Comparison of ENCODE assay signal across 1 cellular context in the genomic region with DNA sequence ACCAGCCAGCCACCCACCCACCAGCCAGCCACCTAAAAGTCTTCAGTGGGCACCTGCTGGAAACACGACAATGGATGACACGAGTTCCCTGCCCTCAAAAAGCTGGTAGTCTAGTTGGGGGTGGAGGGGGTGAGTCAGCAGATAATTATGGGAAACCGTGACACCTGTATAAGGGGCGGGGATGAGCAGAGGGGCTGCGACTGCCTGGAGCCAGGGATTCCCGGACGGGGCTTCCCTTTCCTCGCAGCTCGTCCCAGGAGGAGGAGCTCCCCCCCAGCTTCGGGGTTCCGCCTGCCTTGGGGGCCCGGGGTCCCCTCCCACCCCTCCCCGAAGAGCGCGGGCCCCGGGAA.
TF ChIP-seq lines count a peak whose summit lies in the region.

No MANE protein-coding gene starts in this region.

TF ChIP-seq in HepG2, 621 proteins besides CTCF, POLR2A, EP300 and RAD21:
- TF ChIP-seq MTA1 (CRISPR knock-in tag; IDR thresholded peaks at IDR 0.05; ENCODE audit: borderline replicate concordance): 0 out of 2 replicates have a peak, but pooled peaks have one; percentile 25
- peak; percentile 69 for TF ChIP-seq FOSL2 (CRISPR knock-in tag; IDR thresholded peaks at IDR 0.05)
- TF ChIP-seq, protein P1, sequence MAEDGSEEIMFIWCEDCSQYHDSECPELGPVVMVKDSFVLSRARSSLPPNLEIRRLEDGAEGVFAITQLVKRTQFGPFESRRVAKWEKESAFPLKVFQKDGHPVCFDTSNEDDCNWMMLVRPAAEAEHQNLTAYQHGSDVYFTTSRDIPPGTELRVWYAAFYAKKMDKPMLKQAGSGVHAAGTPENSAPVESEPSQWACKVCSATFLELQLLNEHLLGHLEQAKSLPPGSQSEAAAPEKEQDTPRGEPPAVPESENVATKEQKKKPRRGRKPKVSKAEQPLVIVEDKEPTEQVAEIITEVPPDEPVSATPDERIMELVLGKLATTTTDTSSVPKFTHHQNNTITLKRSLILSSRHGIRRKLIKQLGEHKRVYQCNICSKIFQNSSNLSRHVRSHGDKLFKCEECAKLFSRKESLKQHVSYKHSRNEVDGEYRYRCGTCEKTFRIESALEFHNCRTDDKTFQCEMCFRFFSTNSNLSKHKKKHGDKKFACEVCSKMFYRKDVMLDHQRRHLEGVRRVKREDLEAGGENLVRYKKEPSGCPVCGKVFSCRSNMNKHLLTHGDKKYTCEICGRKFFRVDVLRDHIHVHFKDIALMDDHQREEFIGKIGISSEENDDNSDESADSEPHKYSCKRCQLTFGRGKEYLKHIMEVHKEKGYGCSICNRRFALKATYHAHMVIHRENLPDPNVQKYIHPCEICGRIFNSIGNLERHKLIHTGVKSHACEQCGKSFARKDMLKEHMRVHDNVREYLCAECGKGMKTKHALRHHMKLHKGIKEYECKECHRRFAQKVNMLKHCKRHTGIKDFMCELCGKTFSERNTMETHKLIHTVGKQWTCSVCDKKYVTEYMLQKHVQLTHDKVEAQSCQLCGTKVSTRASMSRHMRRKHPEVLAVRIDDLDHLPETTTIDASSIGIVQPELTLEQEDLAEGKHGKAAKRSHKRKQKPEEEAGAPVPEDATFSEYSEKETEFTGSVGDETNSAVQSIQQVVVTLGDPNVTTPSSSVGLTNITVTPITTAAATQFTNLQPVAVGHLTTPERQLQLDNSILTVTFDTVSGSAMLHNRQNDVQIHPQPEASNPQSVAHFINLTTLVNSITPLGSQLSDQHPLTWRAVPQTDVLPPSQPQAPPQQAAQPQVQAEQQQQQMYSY (CRISPR knock-in tag; IDR thresholded peaks at IDR 0.05): peak; percentile 81; the same call in 1 of the 2 replicates
- peak; percentile 89 for TF ChIP-seq NFE2L2 (IDR thresholded peaks at IDR 0.05; ENCODE audit: low read length)
- TF ChIP-seq MAFK (conservative IDR thresholded peaks at IDR 0.05 in 1 of 2, IDR thresholded peaks at IDR 0.05 in 1 of 2; ENCODE audit: low read length in 2 of 2): peak; percentile 35 to 67
- TF ChIP-seq NFE2 (CRISPR knock-in tag; IDR thresholded peaks at IDR 0.05): peak; percentile 65; the same call in 1 of the 2 replicates
- no peak for TF ChIP-seq KDM5A (IDR thresholded peaks at IDR 0.05; ENCODE audit: borderline replicate concordance, low read length)
- TF ChIP-seq MBD4 (IDR thresholded peaks at IDR 0.05; ENCODE audit: borderline replicate concordance, low read length): no peak
- TF ChIP-seq MAFF (IDR thresholded peaks at IDR 0.05; ENCODE audit: low read depth, low read length): peak; percentile 40; the same call in 1 of the 2 replicates
- TF ChIP-seq HMGA1 (CRISPR knock-in tag; conservative IDR thresholded peaks at IDR 0.05): no peak
- TF ChIP-seq CHD4 (IDR thresholded peaks at IDR 0.05; ENCODE audit: borderline replicate concordance, low read length): peak; percentile 45; the same call in 1 of the 2 replicates
- TF ChIP-seq ZNF652 (CRISPR knock-in tag; IDR thresholded peaks at IDR 0.05; ENCODE audit: borderline replicate concordance, low read depth): peak; percentile 13; the same call in 1 of the 2 replicates
- no peak for TF ChIP-seq ZBTB38 (CRISPR knock-in tag; IDR thresholded peaks at IDR 0.05)
- TF ChIP-seq MAFG (CRISPR knock-in tag; IDR thresholded peaks at IDR 0.05): peak; percentile 68; the same call in 1 of the 2 replicates
- TF ChIP-seq POGK (CRISPR knock-in tag; conservative IDR thresholded peaks at IDR 0.05): peak; percentile 57; the same call in 1 of the 2 replicates
- TF ChIP-seq ZZZ3 (CRISPR knock-in tag; IDR thresholded peaks at IDR 0.05; ENCODE audit: borderline replicate concordance): no peak
- no peak for TF ChIP-seq ZBTB42 (CRISPR knock-in tag; IDR thresholded peaks at IDR 0.05)
